1 cellular context compared by ENCODE assay signal in genomic region chr10:69073731-69074130, GRCh38.
TF ChIP-seq lines count a peak whose summit lies in the region.

No MANE protein-coding gene starts in this region.

TF ChIP-seq in SK-N-SH, 30 proteins besides CTCF, POLR2A, EP300 and RAD21 (continued from another document):
- TF ChIP-seq REST (IDR thresholded peaks at IDR 0.05; ENCODE audit: low read depth, low read length) (no peak), RXRA (IDR thresholded peaks at IDR 0.05; ENCODE audit: borderline replicate concordance, low read depth) (no peak), NFIC (IDR thresholded peaks at IDR 0.05; ENCODE audit: borderline replicate concordance) (no peak), GABPA (IDR thresholded peaks at IDR 0.05; ENCODE audit: low read depth) (no peak), TAF1 (IDR thresholded peaks at IDR 0.05; ENCODE audit: borderline replicate concordance, low read depth, low read length) (no peak), TEAD4 (IDR thresholded peaks at IDR 0.05; ENCODE audit: borderline replicate concordance, insufficient read depth) (no peak), POLR2AphosphoS5 (IDR thresholded peaks at IDR 0.05; ENCODE audit: low read depth, low read length) (no peak), NRF1 (IDR thresholded peaks at IDR 0.05; ENCODE audit: low read depth, low read length) (no peak), RCOR1 (IDR thresholded peaks at IDR 0.05; ENCODE audit: low read length) (no peak), FOXM1 (IDR thresholded peaks at IDR 0.05; ENCODE audit: low read depth) (no peak), ELF1 (IDR thresholded peaks at IDR 0.05) (no peak), MXI1 (IDR thresholded peaks at IDR 0.05; ENCODE audit: low read depth, low read length) (no peak), MAX (IDR thresholded peaks at IDR 0.05; ENCODE audit: low read depth) (no peak), RFX5 (IDR thresholded peaks at IDR 0.05; ENCODE audit: low read length) (no peak)
